8 cellular contexts compared by ENCODE assay signal in genomic region chr15:40092416-40093223, GRCh38. TPM values are rescaled to one million over a fixed set of nuclear protein-coding genes. Genes with fewer than 3 reads are reported as not detected.
DNase-seq lines count a peak whose midpoint lies in the region; ATAC-seq and TF ChIP-seq lines count a peak whose summit lies in the region.

No MANE protein-coding gene starts in this region.

- ATAC-seq in naive B cell (ENCODE audit: low read depth in 2 of 2) (peak in 1 of 2 donors; percentile 19), HG03135 (IDR thresholded peaks at IDR 0.05; ENCODE audit: unreplicated experiment) (no peak)

- DNase-seq in DMS79 (lab: John Stamatoyannopoulos, UW) (peak; percentile 68), NCI-H2171 treated with DMSO at 0.1 percent for 48 hours (lab: John Stamatoyannopoulos, UW) (peak; percentile 69), colonic mucosa (peak; percentile 71), naive B cell (no peak), GM19240 (ENCODE audit: insufficient read length, low spot score) (no peak), immature natural killer cell (no peak), inferior parietal cortex (ENCODE audit: extremely low spot score) (no peak)

- H3K9me3 Mint-ChIP-seq in naive B cell (no peaks in the 10 kb centered on the region), immature natural killer cell (no peaks in the 10 kb centered on the region)

- peaks cover 0 to 6% of the 10 kb centered on the region in 2 donors for H3K36me3 Mint-ChIP-seq in naive B cell
- H3K36me3 Mint-ChIP-seq in immature natural killer cell: peaks cover 0 to 4% (median 0%) of the 10 kb centered on the region in 3 donors

- no peaks in the 10 kb centered on the region for H3K27me3 ChIP-seq in colonic mucosa

- H3K9me3 ChIP-seq in colonic mucosa: no peaks in the 10 kb centered on the region

- no peak for TF ChIP-seq CTCF in colonic mucosa (IDR thresholded peaks at IDR 0.05)

- peak overlapping the region; percentile 51 for H3K27ac ChIP-seq in colonic mucosa

- H3K4me1 Mint-ChIP-seq in naive B cell (peaks cover 48 to 79% (median 62%) of the 10 kb centered on the region in 3 donors), immature natural killer cell (no peaks in the 10 kb centered on the region)

- intact Hi-C loops in colonic mucosa (cut with DNase I): no loop called here

- peaks cover 9% of the 10 kb centered on the region for H3K4me1 ChIP-seq in colonic mucosa

- no peaks in the 10 kb centered on the region for H3K36me3 ChIP-seq in colonic mucosa

- H3K27ac Mint-ChIP-seq in naive B cell (peak overlapping the region; percentile 86 to 99 (median 96)), immature natural killer cell (no peak overlapping the region)

- peak overlapping the region in 1 of 2 donors; percentile 58 for H3K9ac ChIP-seq in colonic mucosa (ENCODE audit: low read depth in 2 of 2, low read length in 2 of 2)

- H3K4me3 Mint-ChIP-seq in naive B cell (peak overlapping the region in 7 of 8 donors; percentile 63 to 94 (median 87)), immature natural killer cell (no peak overlapping the region)

- H3K27me3 Mint-ChIP-seq in naive B cell (no peaks in the 10 kb centered on the region), immature natural killer cell (ENCODE audit: low read depth in 3 of 3) (peaks cover 0 to 2% (median 0%) of the 10 kb centered on the region in 3 donors)

- H3K4me3 ChIP-seq in colonic mucosa: no peak overlapping the region

RNA-seq across cellular contexts. Expression of gene BMF, which starts 16.1 kb away (rescaled TPM):
- total RNA-seq in colonic mucosa: 10 to 100 TPM in 1 of 2 donors, 1 to 10 TPM in 1; 5.0 to 11.6 TPM
- polyA plus RNA-seq in naive B cell (ENCODE audit: low read depth in 6 of 6) (1 to 10 TPM in 5 of 6 donors, under 1 TPM in 1; 0.66 to 7.7 (median 5.5) TPM), immature natural killer cell (under 1 TPM in 2 of 3 donors, not detected in 1; 0.38 to 0.80 TPM)

RNA-seq across cellular contexts. Expression of gene SRP14, which starts 53.6 kb away (rescaled TPM):
- total RNA-seq in colonic mucosa: 100 to 1,000 TPM; 163 to 167 TPM
- polyA plus RNA-seq in naive B cell (ENCODE audit: low read depth in 6 of 6) (1,000 to 10,000 TPM in 1 of 6 donors, 100 to 1,000 TPM in 5; 640 to 1,092 (median 833) TPM), immature natural killer cell (1,000 to 10,000 TPM in 1 of 3 donors, 100 to 1,000 TPM in 2; 744 to 1,102 (median 786) TPM)

Comparison
In these comparisons a context has a peak if more than half of its experiments do, and no peak if none do; other contexts are left out.
1. DNase-seq: peak in DMS79 (single experiment), NCI-H2171 treated with DMSO at 0.1 percent for 48 hours (single experiment) and colonic mucosa (single experiment); none in naive B cell (single experiment), GM19240 (single experiment), immature natural killer cell (0 of 3) and inferior parietal cortex (single experiment).
2. H3K27ac Mint-ChIP-seq: peak in naive B cell (6 of 6); none in immature natural killer cell (0 of 6).
3. H3K4me3 Mint-ChIP-seq: peak in naive B cell (7 of 8); none in immature natural killer cell (0 of 5).